Comparison of ENCODE assay signal across 27 cellular contexts in genomic region chr18:3723554-3723953, GRCh38.
DNase-seq lines count a peak whose midpoint lies in the region; ATAC-seq and TF ChIP-seq lines count a peak whose summit lies in the region.
"Had no signal": no experiment of that assay in that cellular context is flagged by ENCODE, and none has a peak within 500 bp of the region (broad histone marks: within the 10 kb centered on the region; RNA-seq: fewer than 3 reads in every experiment).

No MANE protein-coding gene starts in this region.

- H3K36me3 Mint-ChIP-seq in T-helper 2 cell treated with Interferon-gamma antibody and Interleukin-4, amounts not matched to agents 5 μg/mL and 100 μg/mL, for 36 hours (ENCODE audit: low read depth), result no peaks in the 10 kb centered on the region
- H3K36me3 Mint-ChIP-seq in mesothelial cell of epicardium, result peaks cover 9% of the 10 kb centered on the region
- H3K36me3 Mint-ChIP-seq: stimulated activated effector memory CD8-positive, alpha-beta T cell treated with anti-CD3 and anti-CD28 coated beads, Interleukin-12 subunit alpha, Interleukin-12 subunit beta, amount 100 ng/mL, for 72 hours had no signal

- no peak for TF ChIP-seq CTCF in mesothelial cell of epicardium (IDR thresholded peaks at IDR 0.05; ENCODE audit: unreplicated experiment)

- no peaks in the 10 kb centered on the region for H3K4me1 Mint-ChIP-seq in T-helper 2 cell treated with Interferon-gamma antibody and Interleukin-4, amounts not matched to agents 5 μg/mL and 100 μg/mL, for 36 hours (ENCODE audit: low read depth)
- H3K4me1 Mint-ChIP-seq in mesothelial cell of epicardium, result peaks cover 70% of the 10 kb centered on the region
- H3K4me1 Mint-ChIP-seq: stimulated activated effector memory CD8-positive, alpha-beta T cell treated with anti-CD3 and anti-CD28 coated beads, Interleukin-12 subunit alpha, Interleukin-12 subunit beta, amount 100 ng/mL, for 72 hours had no signal

- H3K4me3 Mint-ChIP-seq in T-helper 2 cell treated with Interferon-gamma antibody and Interleukin-4, amounts not matched to agents 5 μg/mL and 100 μg/mL, for 36 hours, result no peak overlapping the region
- H3K4me3 Mint-ChIP-seq in mesothelial cell of epicardium, result peak overlapping the region; percentile 37
- H3K4me3 Mint-ChIP-seq: H9; stimulated activated effector memory CD8-positive, alpha-beta T cell treated with anti-CD3 and anti-CD28 coated beads, Interleukin-12 subunit alpha, Interleukin-12 subunit beta, amount 100 ng/mL, for 72 hours; T-helper 1 cell treated with Interleukin-12 subunit alpha and Interleukin-12 subunit beta and Interleukin-4 antibody, amounts not matched to agents 30 μg/mL and 1 μg/mL, for 36 hours had no signal

- no peak for ATAC-seq in HG03159 (IDR thresholded peaks at IDR 0.05; ENCODE audit: unreplicated experiment)
- ATAC-seq in GM18502 (IDR thresholded peaks at IDR 0.05; ENCODE audit: poor library complexity, unreplicated experiment), result no peak
- ATAC-seq: body of pancreas; right cardiac atrium; stimulated activated effector memory CD8-positive, alpha-beta T cell treated with anti-CD3 and anti-CD28 coated beads, Interleukin-12 subunit alpha, Interleukin-12 subunit beta, amount 100 ng/mL, for 72 hours had no signal

- no peak for DNase-seq in T-helper 2 cell treated with Interferon-gamma antibody and Interleukin-4, amounts not matched to agents 5 μg/mL and 100 μg/mL, for 36 hours (ENCODE audit: low spot score)
- DNase-seq in T-helper 2 cell (no peak), amniotic epithelial cell (ENCODE audit: low read depth) (peak; percentile 73), mesothelial cell of epicardium (ENCODE audit: low spot score in 2 of 2, unreplicated experiment in 2 of 2) (no peak)
- no peak for DNase-seq in activated T-cell treated with anti-CD3 and anti-CD28 coated beads, Interleukin-2, amount 50 U/mL, for 1 hour
- DNase-seq in activated CD4-positive, CD25-positive, alpha-beta regulatory T cell treated with anti-CD3 and anti-CD28 coated beads, Interleukin-2, amount 50 U/mL, for 72 hours, result no peak
- DNase-seq: ACHN; activated CD4-positive, alpha-beta T cell treated with anti-CD3 and anti-CD28 coated beads for 4 hours; activated CD8-positive, alpha-beta memory T cell treated with anti-CD3 and anti-CD28 coated beads for 24 hours; activated gamma-delta T cell treated with Interleukin-2 at 50 U/mL for 16 hours; body of pancreas; GF-D8; H9; lower lobe of right lung; NCI-H146; NCI-H446 treated with DMSO at 0.1 percent for 48 hours; NCI-H82; OCI-M1; right cardiac atrium; SK-N-SH; stimulated activated CD4-positive, alpha-beta T cell treated with anti-CD3 and anti-CD28 coated beads, Interleukin-12 subunit alpha, Interleukin-12 subunit beta, amount 100 ng/mL, for 4 hours; stimulated activated CD4-positive, alpha-beta T cell treated with anti-CD3 and anti-CD28 coated beads, Interleukin-4, amount 100 ng/mL, for 24 hours; uterus had no signal

- H3K27ac Mint-ChIP-seq in T-helper 2 cell treated with Interferon-gamma antibody and Interleukin-4, amounts not matched to agents 5 μg/mL and 100 μg/mL, for 36 hours, result peak overlapping the region; percentile 9
- peak overlapping the region; percentile 98 for H3K27ac Mint-ChIP-seq in mesothelial cell of epicardium
- H3K27ac Mint-ChIP-seq: stimulated activated effector memory CD8-positive, alpha-beta T cell treated with anti-CD3 and anti-CD28 coated beads, Interleukin-12 subunit alpha, Interleukin-12 subunit beta, amount 100 ng/mL, for 72 hours; T-helper 1 cell treated with Interleukin-12 subunit alpha and Interleukin-12 subunit beta and Interleukin-4 antibody, amounts not matched to agents 30 μg/mL and 1 μg/mL, for 36 hours had no signal

- no peaks in the 10 kb centered on the region for H3K9me3 Mint-ChIP-seq in T-helper 2 cell treated with Interferon-gamma antibody and Interleukin-4, amounts not matched to agents 5 μg/mL and 100 μg/mL, for 36 hours
- H3K9me3 Mint-ChIP-seq in mesothelial cell of epicardium, result peaks cover 4% of the 10 kb centered on the region
- H3K9me3 Mint-ChIP-seq: H9; stimulated activated effector memory CD8-positive, alpha-beta T cell treated with anti-CD3 and anti-CD28 coated beads, Interleukin-12 subunit alpha, Interleukin-12 subunit beta, amount 100 ng/mL, for 72 hours; T-helper 1 cell treated with Interleukin-12 subunit alpha and Interleukin-12 subunit beta and Interleukin-4 antibody, amounts not matched to agents 30 μg/mL and 1 μg/mL, for 36 hours had no signal

- peaks cover 24% of the 10 kb centered on the region for H3K27me3 Mint-ChIP-seq in T-helper 2 cell treated with Interferon-gamma antibody and Interleukin-4, amounts not matched to agents 5 μg/mL and 100 μg/mL, for 36 hours (ENCODE audit: low read depth)
- H3K27me3 Mint-ChIP-seq in mesothelial cell of epicardium (ENCODE audit: low read depth), result no peaks in the 10 kb centered on the region
